In genomic region chr3:40780341-40780800, GRCh38 we compare ENCODE assay signal across 8 cellular contexts.
A peak's percentile ranks its signal among the peaks of the same experiment; 100 is the strongest.
DNase-seq lines count a peak whose midpoint lies in the region; ATAC-seq and TF ChIP-seq lines count a peak whose summit lies in the region.

No MANE protein-coding gene starts in this region.

- peaks cover 2% of the 10 kb centered on the region for H3K4me1 Mint-ChIP-seq in T-helper 17 cell

- peak in 30 of 56 donors; percentile 6 to 42 (median 22) for TF ChIP-seq CTCF in dorsolateral prefrontal cortex (IDR thresholded peaks at IDR 0.05 in 54 of 56, conservative IDR thresholded peaks at IDR 0.05 in 2 of 56; ENCODE audit: low read depth in 1 of 56, partially characterized antibody in 56 of 56)
- TF ChIP-seq CTCF in lower lobe of right lung (IDR thresholded peaks at IDR 0.05): no peak

- peaks cover 21% of the 10 kb centered on the region for H3K27me3 Mint-ChIP-seq in T-helper 17 cell

- H3K4me1 ChIP-seq in lower lobe of right lung: peaks cover 23% of the 10 kb centered on the region

- no peaks in the 10 kb centered on the region for H3K36me3 ChIP-seq in lower lobe of right lung

- DNase-seq in NCI-H2029 treated with DMSO at 0.1 percent for 48 hours (lab: John Stamatoyannopoulos, UW) (peak; percentile 89), dorsolateral prefrontal cortex (peak; percentile 74 to 93 (median 87)), lower lobe of right lung (peak; percentile 78), superior temporal gyrus (ENCODE audit: extremely low spot score) (peak; percentile 89), T-helper 17 cell (no peak), NCI-H82 (lab: John Stamatoyannopoulos, UW) (no peak), hepatic stellate cell (ENCODE audit: low spot score) (no peak)

- H3K9me3 ChIP-seq in lower lobe of right lung (no peaks in the 10 kb centered on the region), T-helper 17 cell (ENCODE audit: control insufficient read depth, low read length, poor library complexity, severe bottlenecking) (no peaks in the 10 kb centered on the region)

- no peak overlapping the region for H3K27ac Mint-ChIP-seq in T-helper 17 cell

- peaks cover 5% of the 10 kb centered on the region for H3K36me3 Mint-ChIP-seq in T-helper 17 cell (ENCODE audit: low read depth)

- H3K27me3 ChIP-seq in dorsolateral prefrontal cortex: no peaks in the 10 kb centered on the region
- no peaks in the 10 kb centered on the region for H3K27me3 ChIP-seq in lower lobe of right lung (ENCODE audit: low read depth)

- intact Hi-C loops in dorsolateral prefrontal cortex (cut with DNase I): loop anchor here in 1 of 2 donors (2.0 to 10.0 kb wide), 4 partner anchors 196 to 417 kb away; partner anchors contain the start of genes CTNNB1 and RPL14
- intact Hi-C loops in lower lobe of right lung (cut with DNase I): no loop called here

- H3K27ac ChIP-seq in dorsolateral prefrontal cortex (peak overlapping the region in 58 of 59 donors; percentile 0 to 88 (median 76)), lower lobe of right lung (peak overlapping the region; percentile 71)

- H3K4me3 ChIP-seq in dorsolateral prefrontal cortex (peak overlapping the region in 57 of 59 donors; percentile 8 to 70 (median 43)), lower lobe of right lung (peak overlapping the region; percentile 22)

- no peak overlapping the region for H3K4me3 Mint-ChIP-seq in T-helper 17 cell

- ATAC-seq in lower lobe of right lung (peak; percentile 81 to 88), T-helper 17 cell (no peak), GM21381 (IDR thresholded peaks at IDR 0.05; ENCODE audit: unreplicated experiment) (no peak)

Comparison
In these comparisons a context has a peak if more than half of its experiments do, and no peak if none do; other contexts are left out.
1. DNase-seq: peak in NCI-H2029 treated with DMSO at 0.1 percent for 48 hours (single experiment), dorsolateral prefrontal cortex (10 of 10), lower lobe of right lung (single experiment) and superior temporal gyrus (single experiment); none in T-helper 17 cell (0 of 3), NCI-H82 (single experiment) and hepatic stellate cell (single experiment).
2. ATAC-seq: peak in lower lobe of right lung (2 of 2); none in T-helper 17 cell (single experiment) and GM21381 (single experiment).